ENCODE assay signal across 11 cellular contexts in the genomic region with DNA sequence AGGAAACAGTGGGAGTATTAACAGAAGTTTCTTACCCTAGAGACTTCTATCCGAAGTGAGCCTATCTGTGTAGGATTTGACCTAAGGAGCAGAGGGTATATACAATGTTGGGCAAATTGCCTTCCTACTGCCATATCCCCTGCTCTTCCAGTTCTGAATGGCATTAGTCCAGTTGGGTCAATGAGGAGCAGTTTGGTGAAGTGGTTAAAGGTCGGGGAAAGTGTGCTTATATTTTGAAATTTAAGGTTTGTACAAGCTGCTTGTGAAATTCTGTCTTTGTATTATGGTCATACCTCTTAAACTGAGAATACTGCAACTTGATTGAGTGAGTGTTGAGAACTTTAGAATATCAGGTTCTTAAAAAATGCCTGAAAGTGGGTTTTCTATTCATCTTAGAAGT. TPM values are rescaled to one million over a fixed set of nuclear protein-coding genes. Genes with fewer than 3 reads are reported as not detected.
A peak's percentile ranks its signal among the peaks of the same experiment; 100 is the strongest.
DNase-seq lines count a peak whose midpoint lies in the region; ATAC-seq and TF ChIP-seq lines count a peak whose summit lies in the region.
"Had no signal": no experiment of that assay in that cellular context is flagged by ENCODE, and none has a peak within 500 bp of the region (broad histone marks: within the 10 kb centered on the region; RNA-seq: fewer than 3 reads in every experiment).

No MANE protein-coding gene starts in this region.

- peaks cover 41% of the 10 kb centered on the region for H3K36me3 ChIP-seq in BLaER1

- H3K9me3 Mint-ChIP-seq in HFFc6 (no peaks in the 10 kb centered on the region), mesothelial cell of epicardium (peaks cover 5% of the 10 kb centered on the region)
- no peaks in the 10 kb centered on the region for H3K9me3 Mint-ChIP-seq in activated naive CD8-positive, alpha-beta T cell treated with anti-CD3 and anti-CD28 coated beads for 36 hours

- H3K4me1 Mint-ChIP-seq in HFFc6 (ENCODE audit: low read depth) (peaks cover 21% of the 10 kb centered on the region), mesothelial cell of epicardium (peaks cover 17% of the 10 kb centered on the region)
- peaks cover 24% of the 10 kb centered on the region for H3K4me1 Mint-ChIP-seq in activated naive CD8-positive, alpha-beta T cell treated with anti-CD3 and anti-CD28 coated beads for 36 hours

- no peak for ATAC-seq in GM21447 (IDR thresholded peaks at IDR 0.05; ENCODE audit: unreplicated experiment)

- H3K27me3 Mint-ChIP-seq in HFFc6 (ENCODE audit: insufficient read depth) (peaks cover 2% of the 10 kb centered on the region), mesothelial cell of epicardium (ENCODE audit: low read depth) (no peaks in the 10 kb centered on the region)
- H3K27me3 Mint-ChIP-seq in activated naive CD8-positive, alpha-beta T cell treated with anti-CD3 and anti-CD28 coated beads for 36 hours: no peaks in the 10 kb centered on the region

- in situ Hi-C loops in G401 (cut with HindIII; ENCODE audit: low sequenced_read_pairs): no loop called here

- no peak for DNase-seq in HFFc6
- DNase-seq in activated naive CD8-positive, alpha-beta T cell treated with anti-CD3 and anti-CD28 coated beads for 36 hours: no peak
- no peak for DNase-seq in mesothelial cell of epicardium (ENCODE audit: low spot score in 2 of 2, unreplicated experiment in 2 of 2)
- no peak for DNase-seq in NCI-H2227 (lab: John Stamatoyannopoulos, UW; ENCODE audit: unreplicated experiment)
- DNase-seq in G401 (ENCODE audit: low spot score): no peak
- DNase-seq in T-helper 9 cell: no peak
- DNase-seq: KBM-7, NCI-H510A had no signal

- H3K27ac ChIP-seq in BLaER1: no peak overlapping the region

- peaks cover 14% of the 10 kb centered on the region; the same call in 1 of the 2 replicates for H3K36me3 Mint-ChIP-seq in HFFc6 (ENCODE audit: low read depth)
- peaks cover 23% of the 10 kb centered on the region for H3K36me3 Mint-ChIP-seq in activated naive CD8-positive, alpha-beta T cell treated with anti-CD3 and anti-CD28 coated beads for 36 hours
- peaks cover 12% of the 10 kb centered on the region for H3K36me3 Mint-ChIP-seq in mesothelial cell of epicardium

- H3K9ac ChIP-seq in BLaER1: 0 out of 2 replicates have a peak overlapping the region, but pooled peaks have one; percentile 96

- H3K4me3 Mint-ChIP-seq in HFFc6: peak overlapping the region; percentile 94
- peak overlapping the region; percentile 90 for H3K4me3 Mint-ChIP-seq in activated naive CD8-positive, alpha-beta T cell treated with anti-CD3 and anti-CD28 coated beads for 36 hours
- peak overlapping the region; percentile 42 for H3K4me3 Mint-ChIP-seq in mesothelial cell of epicardium

- H4K20me1 ChIP-seq in BLaER1: peaks cover 12% of the 10 kb centered on the region; the same call in 1 of the 2 replicates

- H3K4me3 ChIP-seq in BLaER1: no peak overlapping the region; the same call in 1 of the 2 replicates

- peaks cover 14% of the 10 kb centered on the region for H3K4me1 ChIP-seq in BLaER1

- H3K4me2 ChIP-seq in BLaER1: peak overlapping the region; percentile 89

- peaks cover 10% of the 10 kb centered on the region for H3K9me3 ChIP-seq in BLaER1
- H3K9me3 ChIP-seq: thoracic aorta had no signal

- H3K27ac Mint-ChIP-seq in HFFc6: peak overlapping the region; percentile 85; the same call in 1 of the 2 replicates
- no peak overlapping the region for H3K27ac Mint-ChIP-seq in activated naive CD8-positive, alpha-beta T cell treated with anti-CD3 and anti-CD28 coated beads for 36 hours
- H3K27ac Mint-ChIP-seq in mesothelial cell of epicardium: peak overlapping the region; percentile 55

- TF ChIP-seq CTCF in HFFc6 (IDR thresholded peaks at IDR 0.05) (no peak), mesothelial cell of epicardium (IDR thresholded peaks at IDR 0.05; ENCODE audit: unreplicated experiment) (no peak)

- no peaks in the 10 kb centered on the region for H3K27me3 ChIP-seq in BLaER1

RNA-seq across cellular contexts. Expression of a gene that starts 1.7 kb away (rescaled TPM):
- total RNA-seq in HFFc6 (2021; fragmentation: NEBNext Ultra II Directional; extraction: Animal tissue kit (Norgen Biotek cat#: 25700)): 10 to 100 TPM; 73.8 to 92.1 (median 86.0) TPM
- total RNA-seq in activated naive CD8-positive, alpha-beta T cell treated with anti-CD3 and anti-CD28 coated beads for 36 hours: 10 to 100 TPM; 71.4 to 72.5 TPM
- total RNA-seq in mesothelial cell of epicardium: 67.2 to 69.3 TPM (median 67.8 TPM) in 3 replicates
- total RNA-seq in G401 (2014; rRNA removed; shearing (Covaris generic)): 49.4 and 50.5 TPM in 2 replicates

RNA-seq across cellular contexts. Expression of a gene that starts 21.7 kb away (rescaled TPM):
- 100 to 1,000 TPM; 265 to 280 (median 269) TPM for total RNA-seq in HFFc6 (2021; fragmentation: NEBNext Ultra II Directional; extraction: Animal tissue kit (Norgen Biotek cat#: 25700))
- total RNA-seq in activated naive CD8-positive, alpha-beta T cell treated with anti-CD3 and anti-CD28 coated beads for 36 hours: 100 to 1,000 TPM; 107 to 111 TPM
- 146 to 167 TPM (median 162 TPM) in 3 replicates for total RNA-seq in mesothelial cell of epicardium
- total RNA-seq in G401 (2014; rRNA removed; shearing (Covaris generic)): 44.1 and 87.2 TPM in 2 replicates

RNA-seq across cellular contexts. Expression of a gene that starts 54.0 kb away (rescaled TPM):
- total RNA-seq in HFFc6 (2021; fragmentation: NEBNext Ultra II Directional; extraction: Animal tissue kit (Norgen Biotek cat#: 25700)): 10 to 100 TPM; 23.8 to 43.6 (median 39.7) TPM
- 100 to 1,000 TPM; 151 to 163 TPM for total RNA-seq in activated naive CD8-positive, alpha-beta T cell treated with anti-CD3 and anti-CD28 coated beads for 36 hours
- 23.3 to 25.9 TPM (median 24.7 TPM) in 3 replicates for total RNA-seq in mesothelial cell of epicardium
- total RNA-seq in G401 (2014; rRNA removed; shearing (Covaris generic)): 42.5 and 65.3 TPM in 2 replicates

Comparison
In these comparisons a context has a peak if more than half of its experiments do, and no peak if none do; other contexts are left out.
1. H3K4me3 Mint-ChIP-seq: peak in every context shown above with its lines; median percentile 94 in HFFc6; 90 in activated naive CD8-positive, alpha-beta T cell treated with anti-CD3 and anti-CD28 coated beads for 36 hours; 42 in mesothelial cell of epicardium.